In genomic region chr12:25982416-25982815, GRCh38 we compare ENCODE assay signal across 26 cellular contexts.
"Had no signal": no experiment of that assay in that cellular context is flagged by ENCODE, and none has a peak within 500 bp of the region (broad histone marks: within the 10 kb centered on the region; RNA-seq: fewer than 3 reads in every experiment).

No MANE protein-coding gene starts in this region.

- DNase-seq: activated B cell treated with CpG ODN at 0.5 μM for 24 hours; activated CD4-positive, alpha-beta T cell treated with anti-CD3 and anti-CD28 coated beads for 1 hour; activated CD4-positive, alpha-beta T cell treated with anti-CD3 and anti-CD28 coated beads, Interleukin-2, amount 10 ng/mL, durations not matched to agents 24 days and 14 days; activated CD4-positive, alpha-beta T cell treated with anti-CD3 and anti-CD28 coated beads, Interleukin-2, amount 50 U/mL, for 48 hours; activated CD8-positive, alpha-beta memory T cell treated with anti-CD3 and anti-CD28 coated beads, Interleukin-2, amount 10 ng/mL, durations not matched to agents 7 days and 5 days; activated effector memory CD4-positive, alpha-beta T cell treated with Interleukin-2 at 50 U/mL for 16 hours; activated naive CD4-positive, alpha-beta T cell; activated T-cell treated with anti-CD3 and anti-CD28 coated beads, Interleukin-2, amount 50 U/mL, for 24 hours; aorta; MV-4-11; NCI-H1092 treated with DMSO at 0.1 percent for 48 hours; NCI-H1417 treated with DMSO at 0.1 percent for 48 hours; NCI-H1694; NCI-H2029; NCI-H2107; NCI-H2171 treated with DMSO at 0.1 percent for 48 hours; NCI-H226; NCI-H510A treated with DMSO at 0.1 percent for 48 hours; NCI-H69; RPMI8226; T-cell; T-helper 2 cell; T1000 had no signal

- H3K9me3 ChIP-seq: breast epithelium had no signal

- ATAC-seq: activated CD8-positive, alpha-beta memory T cell treated with anti-CD3 and anti-CD28 coated beads, Interleukin-2, amount 10 ng/mL, durations not matched to agents 7 days and 5 days; Right ventricle myocardium inferior; T-cell had no signal

- H3K36me3 ChIP-seq: breast epithelium had no signal

- H3K27ac ChIP-seq: breast epithelium, SK-N-MC had no signal

- H3K27me3 ChIP-seq: breast epithelium had no signal

- H3K4me3 ChIP-seq: breast epithelium, SK-N-MC had no signal

- H3K4me1 ChIP-seq: breast epithelium had no signal
